Comparison of ENCODE assay signal across 18 cellular contexts in genomic region chr6:147099974-147100373, GRCh38.
A peak's percentile ranks its signal among the peaks of the same experiment; 100 is the strongest.
DNase-seq lines count a peak whose midpoint lies in the region; ATAC-seq and TF ChIP-seq lines count a peak whose summit lies in the region.
"Had no signal": no experiment of that assay in that cellular context is flagged by ENCODE, and none has a peak within 500 bp of the region (broad histone marks: within the 10 kb centered on the region; RNA-seq: fewer than 3 reads in every experiment).

No MANE protein-coding gene starts in this region.

- no peak for ATAC-seq in GM19455 (IDR thresholded peaks at IDR 0.05; ENCODE audit: unreplicated experiment)
- ATAC-seq: activated T-helper 17 cell treated with anti-CD3 and anti-CD28 coated beads, Interleukin-2, amount 50 U/mL, for 72 hours; stimulated activated memory B cell treated with anti-CD40 and anti-IgM and Interleukin-4, amounts not matched to agents 10 μg/mL and 1 μg/mL and 100 μg/mL, for 72 hours; T-helper 17 cell had no signal

- DNase-seq in AG09319 (ENCODE audit: extremely low read depth, low read depth) (peak; percentile 38), OCI-M2 (lab: John Stamatoyannopoulos, UW; ENCODE audit: unreplicated experiment) (peak; percentile 58), chondrocyte (ENCODE audit: low spot score) (no peak), lung microvascular endothelial cell (ENCODE audit: low read depth in 2 of 2) (peak; percentile 57 to 75), NCI-H2227 (lab: John Stamatoyannopoulos, UW; ENCODE audit: unreplicated experiment) (no peak)
- no peak for DNase-seq in activated CD8-positive, alpha-beta memory T cell treated with anti-CD3 and anti-CD28 coated beads for 24 hours
- DNase-seq in activated CD4-positive, alpha-beta T cell treated with anti-CD3 and anti-CD28 coated beads, Interleukin-2, amount 10 ng/mL, durations not matched to agents 7 days and 5 days: no peak
- DNase-seq: AML-193; central memory CD4-positive, alpha-beta T cell; DMS79; erythroblast; H7; stimulated activated CD4-positive, alpha-beta T cell treated with anti-CD3 and anti-CD28 coated beads, Interleukin-4, amount 100 ng/mL, for 24 hours; T-helper 17 cell; uterus had no signal

- no peak overlapping the region for H3K4me3 Mint-ChIP-seq in chondrocyte (ENCODE audit: unreplicated experiment)
- no peak overlapping the region for H3K4me3 Mint-ChIP-seq in activated CD4-positive, alpha-beta T cell treated with anti-CD3 and anti-CD28 coated beads, Interleukin-2, amount 10 ng/mL, durations not matched to agents 7 days and 5 days
- H3K4me3 Mint-ChIP-seq: activated T-helper 17 cell treated with anti-CD3 and anti-CD28 coated beads, Interleukin-2, amount 50 U/mL, for 72 hours; stimulated activated memory B cell treated with anti-CD40 and anti-IgM and Interleukin-4, amounts not matched to agents 10 μg/mL and 1 μg/mL and 100 μg/mL, for 72 hours; T-helper 17 cell had no signal

- peak overlapping the region; percentile 72 for H3K27ac Mint-ChIP-seq in chondrocyte (ENCODE audit: unreplicated experiment)
- no peak overlapping the region for H3K27ac Mint-ChIP-seq in activated CD4-positive, alpha-beta T cell treated with anti-CD3 and anti-CD28 coated beads, Interleukin-2, amount 10 ng/mL, durations not matched to agents 7 days and 5 days
- H3K27ac Mint-ChIP-seq: activated T-helper 17 cell treated with anti-CD3 and anti-CD28 coated beads, Interleukin-2, amount 50 U/mL, for 72 hours; stimulated activated memory B cell treated with anti-CD40 and anti-IgM and Interleukin-4, amounts not matched to agents 10 μg/mL and 1 μg/mL and 100 μg/mL, for 72 hours; T-helper 17 cell had no signal

- POLR2A ChIA-PET in activated CD4-positive, alpha-beta T cell treated with anti-CD3 and anti-CD28 coated beads, Interleukin-2, amount 10 ng/mL, durations not matched to agents 7 days and 5 days (lab: Charles Lee): no interaction called here

- peaks cover 23% of the 10 kb centered on the region for H3K4me1 Mint-ChIP-seq in chondrocyte (ENCODE audit: low read depth)
- H3K4me1 Mint-ChIP-seq in activated CD4-positive, alpha-beta T cell treated with anti-CD3 and anti-CD28 coated beads, Interleukin-2, amount 10 ng/mL, durations not matched to agents 7 days and 5 days: peaks cover 12% of the 10 kb centered on the region
- H3K4me1 Mint-ChIP-seq: activated T-helper 17 cell treated with anti-CD3 and anti-CD28 coated beads, Interleukin-2, amount 50 U/mL, for 72 hours had no signal

- no peaks in the 10 kb centered on the region for H3K36me3 Mint-ChIP-seq in chondrocyte (ENCODE audit: low read depth)
- H3K36me3 Mint-ChIP-seq in activated CD4-positive, alpha-beta T cell treated with anti-CD3 and anti-CD28 coated beads, Interleukin-2, amount 10 ng/mL, durations not matched to agents 7 days and 5 days (ENCODE audit: low read depth): no peaks in the 10 kb centered on the region
- H3K36me3 Mint-ChIP-seq: stimulated activated memory B cell treated with anti-CD40 and anti-IgM and Interleukin-4, amounts not matched to agents 10 μg/mL and 1 μg/mL and 100 μg/mL, for 72 hours had no signal

- H3K27me3 Mint-ChIP-seq in chondrocyte (ENCODE audit: low read depth): no peaks in the 10 kb centered on the region
- H3K27me3 Mint-ChIP-seq in activated CD4-positive, alpha-beta T cell treated with anti-CD3 and anti-CD28 coated beads, Interleukin-2, amount 10 ng/mL, durations not matched to agents 7 days and 5 days: no peaks in the 10 kb centered on the region
- H3K27me3 Mint-ChIP-seq: activated T-helper 17 cell treated with anti-CD3 and anti-CD28 coated beads, Interleukin-2, amount 50 U/mL, for 72 hours; T-helper 17 cell had no signal

- CTCF ChIA-PET in activated CD4-positive, alpha-beta T cell treated with anti-CD3 and anti-CD28 coated beads, Interleukin-2, amount 10 ng/mL, durations not matched to agents 7 days and 5 days (lab: Charles Lee): no interaction called here

- no peak for TF ChIP-seq CTCF in AG09319 (IDR thresholded peaks at IDR 0.05; ENCODE audit: low read depth, low read length)
- TF ChIP-seq CTCF in chondrocyte (IDR thresholded peaks at IDR 0.05): no peak

- no peaks in the 10 kb centered on the region for H3K9me3 Mint-ChIP-seq in chondrocyte (ENCODE audit: low read depth)
- H3K9me3 Mint-ChIP-seq in activated CD4-positive, alpha-beta T cell treated with anti-CD3 and anti-CD28 coated beads, Interleukin-2, amount 10 ng/mL, durations not matched to agents 7 days and 5 days: peaks cover 3% of the 10 kb centered on the region
- H3K9me3 Mint-ChIP-seq: activated T-helper 17 cell treated with anti-CD3 and anti-CD28 coated beads, Interleukin-2, amount 50 U/mL, for 72 hours; stimulated activated memory B cell treated with anti-CD40 and anti-IgM and Interleukin-4, amounts not matched to agents 10 μg/mL and 1 μg/mL and 100 μg/mL, for 72 hours had no signal

Comparison
In these comparisons a context has a peak if more than half of its experiments do, and no peak if none do; other contexts are left out.
1. DNase-seq: peak in AG09319 (single experiment), OCI-M2 (single experiment) and lung microvascular endothelial cell (2 of 2); none in chondrocyte (single experiment), activated CD8-positive, alpha-beta memory T cell treated with anti-CD3 and anti-CD28 coated beads for 24 hours (single experiment), NCI-H2227 (single experiment) and activated CD4-positive, alpha-beta T cell treated with anti-CD3 and anti-CD28 coated beads, Interleukin-2, amount 10 ng/mL, durations not matched to agents 7 days and 5 days (single experiment).